Comparison of ENCODE assay signal across 9 cellular contexts in the genomic region with DNA sequence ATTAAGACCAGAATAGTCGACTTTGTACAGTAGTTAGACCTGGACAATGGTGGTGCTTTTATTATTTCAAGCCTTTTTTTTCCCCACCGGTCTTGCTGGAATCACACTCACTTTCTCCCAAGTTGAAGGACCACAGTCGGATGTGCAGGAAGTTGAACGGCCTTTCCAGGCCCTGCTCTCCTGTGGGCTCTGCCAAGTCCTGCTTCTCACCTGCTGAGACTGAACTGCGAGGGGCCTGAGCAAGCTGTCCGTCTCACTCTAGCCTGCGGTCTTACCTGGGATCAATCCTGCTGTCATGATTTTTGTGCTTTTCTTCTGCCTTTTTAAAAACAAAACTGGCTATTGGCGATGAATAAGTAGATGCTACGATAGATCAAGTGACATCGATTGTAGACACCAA. TPM values are rescaled to one million over a fixed set of nuclear protein-coding genes. Genes with fewer than 3 reads are reported as not detected.
A peak's percentile ranks its signal among the peaks of the same experiment; 100 is the strongest.
DNase-seq lines count a peak whose midpoint lies in the region; ATAC-seq, FAIRE-seq and TF ChIP-seq lines count a peak whose summit lies in the region.
"Had no signal": no experiment of that assay in that cellular context is flagged by ENCODE, and none has a peak within 500 bp of the region (broad histone marks: within the 10 kb centered on the region; RNA-seq: fewer than 3 reads in every experiment).

No MANE protein-coding gene starts in this region.

- RAD21 ChIA-PET in GM12878 (lab: Charles Lee; ENCODE audit: unreplicated experiment): no interaction called here

- WGBS in GM12878 (ENCODE audit: insufficient coverage, insufficient replicate concordance, low lambda C conversion rate, missing lambda C conversion rate): 90% methylated on average over 10 of the region's 10 CpGs

- intact Hi-C loops in GM12878 (cut with micrococcal nuclease; ENCODE audit: unreplicated experiment): loop anchor here (5.0 kb wide), 1 partner anchor 49 kb away; a partner anchor contains a TSS

- FAIRE-seq in HTR-8/SVneo (lab: Jason Lieb, UNC) (peak; percentile 38), GM12878 (lab: Jason Lieb, UNC) (no peak)

- no peak for TF ChIP-seq RAD21 in GM12878 (IDR thresholded peaks at IDR 0.05; ENCODE audit: insufficient read depth, low read depth, low read length)

- in situ Hi-C loops in GM12878 (cut with MboI): no loop called here

- peaks cover 40% of the 10 kb centered on the region for H3K36me3 ChIP-seq in BLaER1
- H3K36me3 ChIP-seq in GM12878 (ENCODE audit: control insufficient read depth in 2 of 2, insufficient read depth in 2 of 2, low read length in 1 of 2): peaks cover 0 to 3% of the 10 kb centered on the region in 2 experiments; a peak in 1 of 4 replicates
- no peaks in the 10 kb centered on the region for H3K36me3 ChIP-seq in mucosa of stomach (ENCODE audit: control insufficient read depth, insufficient read depth, low read length)
- H3K36me3 ChIP-seq: sigmoid colon had no signal

- no peaks in the 10 kb centered on the region for H3K27me3 ChIP-seq in BLaER1
- H3K27me3 ChIP-seq in GM12878 (replicated peaks in 1 of 2; ENCODE audit: control insufficient read depth in 2 of 2, insufficient read depth in 2 of 2, low read length in 1 of 2): no peaks in the 10 kb centered on the region
- H3K27me3 ChIP-seq in mucosa of stomach (ENCODE audit: control insufficient read depth, insufficient read depth, low read length): no peaks in the 10 kb centered on the region
- H3K27me3 ChIP-seq: sigmoid colon had no signal

- H3K4me2 ChIP-seq in BLaER1 (peak overlapping the region; percentile 93), GM12878 (ENCODE audit: control insufficient read depth, insufficient read depth) (peak overlapping the region; percentile 94)

- SMC1A ChIA-PET in GM12878 (lab: Charles Lee; ENCODE audit: uncharacterized antibody, unreplicated experiment): no interaction called here

- no peak for TF ChIP-seq EP300 in GM12878 (IDR thresholded peaks at IDR 0.05; ENCODE audit: borderline replicate concordance in 1 of 2, control insufficient read depth in 1 of 2, low read depth in 2 of 2, low read length in 2 of 2)

- TSS peak; percentile 68 for BruUV-seq in GM12878 (replicated peaks; lab: Mats Ljungman, UMichigan)

- H3K4me3 ChIP-seq in BLaER1: peak overlapping the region; percentile 95
- peak overlapping the region; percentile 83 for H3K4me3 ChIP-seq in GM12878
- peak overlapping the region; percentile 14 for H3K4me3 ChIP-seq in mucosa of stomach (ENCODE audit: low read length)

- CTCF ChIA-PET in GM12878 (lab: Yijun Ruan, JAX): interaction anchor here (0.7 kb wide), 1 partner anchor 262 kb away, joined by 3 read pairs; no protein-coding TSS in a partner anchor

- H3K9ac ChIP-seq in BLaER1: peak overlapping the region; percentile 94
- H3K9ac ChIP-seq in GM12878 (ENCODE audit: control insufficient read depth, insufficient read depth, low read length): peak overlapping the region; percentile 68
- H3K9ac ChIP-seq in mucosa of stomach (ENCODE audit: low read length): peak overlapping the region; percentile 65

- TF ChIP-seq POLR2A in GM12878 (IDR thresholded peaks at IDR 0.05; ENCODE audit: low read depth, low read length): no peak

- no peak overlapping the region for H2AFZ ChIP-seq in GM12878 (ENCODE audit: control insufficient read depth, low read depth, low read length)

- no peaks in the 10 kb centered on the region for H3K9me3 ChIP-seq in BLaER1
- no peaks in the 10 kb centered on the region for H3K9me3 ChIP-seq in GM12878 (replicated peaks; ENCODE audit: control insufficient read depth, insufficient read depth, low read length)
- no peaks in the 10 kb centered on the region for H3K9me3 ChIP-seq in mucosa of stomach (ENCODE audit: control insufficient read depth, low read length)
- H3K9me3 ChIP-seq: sigmoid colon had no signal

- peaks cover 28% of the 10 kb centered on the region for H3K4me1 ChIP-seq in BLaER1
- peaks cover 7% of the 10 kb centered on the region for H3K4me1 ChIP-seq in GM12878 (ENCODE audit: control insufficient read depth, insufficient read depth, low read length)
- H3K4me1 ChIP-seq in mucosa of stomach (ENCODE audit: control insufficient read depth, insufficient read depth, low read length): peaks cover 16% of the 10 kb centered on the region

- H4K20me1 ChIP-seq in BLaER1: peaks cover 25% of the 10 kb centered on the region; the same call in 1 of the 2 replicates
- H4K20me1 ChIP-seq in GM12878 (ENCODE audit: control insufficient read depth, insufficient read depth): no peaks in the 10 kb centered on the region

- ATAC-seq in GM12878: no peak

- no peak for TF ChIP-seq CTCF in GM12878 (IDR thresholded peaks at IDR 0.05 in 2 of 3, conservative IDR thresholded peaks at IDR 0.05 in 1 of 3; ENCODE audit: control insufficient read depth in 2 of 3, extremely low read depth in 1 of 3, insufficient read depth in 1 of 3, low read depth in 3 of 3, low read length in 3 of 3)

- H3K27ac ChIP-seq in BLaER1 (no peak overlapping the region), GM12878 (ENCODE audit: control insufficient read depth, insufficient read depth) (no peak overlapping the region)

- DNase-seq in HTR-8/SVneo (ENCODE audit: insufficient read length, low spot score) (no peak), GM12878 (ENCODE audit: low read depth, low spot score) (no peak), glomerular visceral epithelial cell (ENCODE audit: extremely low spot score) (no peak), amniotic stem cell (lab: John Stamatoyannopoulos, UW) (no peak), NCI-H1417 treated with DMSO at 0.1 percent for 48 hours (lab: John Stamatoyannopoulos, UW) (no peak), 8988T (no peak)

- peaks cover 14% of the 10 kb centered on the region for H3K79me2 ChIP-seq in GM12878 (ENCODE audit: control insufficient read depth, insufficient read depth, low read length)

- POLR2A ChIA-PET in GM12878 (lab: Charles Lee): interaction anchor here (1.0 kb wide), 3 partner anchors 17 to 19 kb away, joined by 3 to 5 read pairs (median 4); a partner anchor contains a TSS

RNA-seq across cellular contexts. Expression of a gene that starts 1.3 kb away (rescaled TPM):
- total RNA-seq in GM12878 (2013; cell fraction: nucleolus; rRNA removed): 22.6 and 25.4 TPM in 2 replicates
- total RNA-seq in GM12878 (2014; rRNA removed): 14.6 and 18.8 TPM in 2 replicates
- 16.1 and 17.3 TPM in 2 replicates for total RNA-seq in GM12878 (2014; rRNA removed; fragmentation: Illumina TruSeq; extraction: Trizol)
- 23.6 and 27.9 TPM in 2 replicates for total RNA-seq in GM12878 (2021)
- 14.1 TPM for polyA plus RNA-seq in GM12878 (2011; ENCODE audit: low read depth)
- polyA plus RNA-seq in GM12878 (2011; rRNA removed): 24.0 and 29.7 TPM in 2 replicates
- 44.3 and 48.0 TPM in 2 replicates for polyA plus RNA-seq in GM12878 (2011; cell fraction: cytosol; rRNA removed)
- polyA plus RNA-seq in GM12878 (2011; cell fraction: nucleus; rRNA removed): 17.3 and 20.9 TPM in 2 replicates
- polyA plus RNA-seq in GM12878 (2012): 18.5 and 20.6 TPM in 2 replicates
- polyA plus RNA-seq in GM12878 (2014; fragmentation: Illumina TruSeq; extraction: Trizol): 21.8 and 24.0 TPM in 2 replicates
- polyA plus RNA-seq in GM12878 (2014; fragmentation: Nextera tagmentation; extraction: Ambion mirVana): 1 to 10 TPM; 2.9 to 6.2 TPM
- polyA plus RNA-seq in GM12878 (2014; rRNA removed): 20.4 and 25.9 TPM in 2 replicates
- 10 to 100 TPM; 14.3 to 16.8 TPM for polyA plus RNA-seq in GM12878 (2016; fragmentation: Nextera tagmentation; extraction: Ambion mirVana)
- 59.7 and 62.1 TPM in 2 replicates for polyA minus RNA-seq in GM12878 (2011; rRNA and poly(A)+ RNA removed)
- polyA minus RNA-seq in GM12878 (2011; cell fraction: cytosol; rRNA and poly(A)+ RNA removed): 13.5 and 14.9 TPM in 2 replicates
- 8.7 and 12.3 TPM in 2 replicates for polyA minus RNA-seq in GM12878 (2011; cell fraction: nucleus; rRNA and poly(A)+ RNA removed)

RNA-seq across cellular contexts. Expression of a gene that starts 18.3 kb away (rescaled TPM):
- 28.8 and 31.2 TPM in 2 replicates for total RNA-seq in GM12878 (2013; cell fraction: nucleolus; rRNA removed)
- total RNA-seq in GM12878 (2014; rRNA removed) (32.9 and 37.3 TPM in 2 replicates), GM12878 (2014; rRNA removed; fragmentation: Illumina TruSeq; extraction: Trizol) (10.1 and 11.9 TPM in 2 replicates), GM12878 (2021) (47.7 and 49.1 TPM in 2 replicates)
- 13.8 TPM for polyA plus RNA-seq in GM12878 (2011; ENCODE audit: low read depth)
- polyA plus RNA-seq in GM12878 (2011; rRNA removed) (7.0 and 31.6 TPM in 2 replicates), GM12878 (2014; fragmentation: Illumina TruSeq; extraction: Trizol) (28.0 and 48.2 TPM in 2 replicates), GM12878 (2014; fragmentation: Nextera tagmentation; extraction: Ambion mirVana) (1 to 10 TPM; 2.4 to 5.0 TPM), GM12878 (2014; rRNA removed) (27.3 and 33.1 TPM in 2 replicates), GM12878 (2016; fragmentation: Nextera tagmentation; extraction: Ambion mirVana) (10 to 100 TPM; 53.3 to 55.6 TPM)
- 24.3 and 27.8 TPM in 2 replicates for polyA plus RNA-seq in GM12878 (2011; cell fraction: cytosol; rRNA removed)
- polyA plus RNA-seq in GM12878 (2011; cell fraction: nucleus; rRNA removed): 40.0 and 46.3 TPM in 2 replicates
- 20.9 and 22.6 TPM in 2 replicates for polyA plus RNA-seq in GM12878 (2012)
- polyA minus RNA-seq in GM12878 (2011; rRNA and poly(A)+ RNA removed): 29.4 and 35.0 TPM in 2 replicates
- polyA minus RNA-seq in GM12878 (2011; cell fraction: cytosol; rRNA and poly(A)+ RNA removed): 10.4 and 15.1 TPM in 2 replicates
- polyA minus RNA-seq in GM12878 (2011; cell fraction: nucleus; rRNA and poly(A)+ RNA removed): 25.1 and 40.4 TPM in 2 replicates

RNA-seq across cellular contexts. Expression of a gene that starts 19.1 kb away (rescaled TPM):
- 75.2 and 78.3 TPM in 2 replicates for total RNA-seq in GM12878 (2013; cell fraction: nucleolus; rRNA removed)
- total RNA-seq in GM12878 (2014; rRNA removed) (12.0 and 12.2 TPM in 2 replicates), GM12878 (2014; rRNA removed; fragmentation: Illumina TruSeq; extraction: Trizol) (10.2 and 11.2 TPM in 2 replicates), GM12878 (2021) (43.0 and 48.0 TPM in 2 replicates)
- 7.2 TPM for polyA plus RNA-seq in GM12878 (2011; ENCODE audit: low read depth)
- polyA plus RNA-seq in GM12878 (2011; rRNA removed) (13.0 and 15.4 TPM in 2 replicates), GM12878 (2014; fragmentation: Illumina TruSeq; extraction: Trizol) (13.9 and 15.5 TPM in 2 replicates), GM12878 (2014; fragmentation: Nextera tagmentation; extraction: Ambion mirVana) (1 to 10 TPM; 1.9 to 2.0 TPM), GM12878 (2014; rRNA removed) (13.5 and 16.1 TPM in 2 replicates), GM12878 (2016; fragmentation: Nextera tagmentation; extraction: Ambion mirVana) (10 to 100 TPM; 15.8 to 16.8 TPM)
- polyA plus RNA-seq in GM12878 (2011; cell fraction: cytosol; rRNA removed): 13.6 and 15.0 TPM in 2 replicates
- 15.6 and 16.9 TPM in 2 replicates for polyA plus RNA-seq in GM12878 (2011; cell fraction: nucleus; rRNA removed)
- polyA plus RNA-seq in GM12878 (2012): 18.0 and 24.0 TPM in 2 replicates
- polyA minus RNA-seq in GM12878 (2011; rRNA and poly(A)+ RNA removed): 67.3 and 122 TPM in 2 replicates
- polyA minus RNA-seq in GM12878 (2011; cell fraction: cytosol; rRNA and poly(A)+ RNA removed): 15.9 and 30.5 TPM in 2 replicates
- polyA minus RNA-seq in GM12878 (2011; cell fraction: nucleus; rRNA and poly(A)+ RNA removed): 36.3 and 54.1 TPM in 2 replicates

RNA-seq across cellular contexts. Expression of a gene that starts 48.3 kb away (rescaled TPM):
- total RNA-seq in GM12878 (2013; cell fraction: nucleolus; rRNA removed): 72.1 and 79.7 TPM in 2 replicates
- total RNA-seq in GM12878 (2014; rRNA removed) (40.8 and 53.9 TPM in 2 replicates), GM12878 (2014; rRNA removed; fragmentation: Illumina TruSeq; extraction: Trizol) (59.9 and 65.3 TPM in 2 replicates), GM12878 (2021) (68.2 and 72.0 TPM in 2 replicates)
- 37.5 TPM for polyA plus RNA-seq in GM12878 (2011; ENCODE audit: low read depth)
- polyA plus RNA-seq in GM12878 (2011; rRNA removed) (87.1 and 108 TPM in 2 replicates), GM12878 (2014; fragmentation: Illumina TruSeq; extraction: Trizol) (67.4 and 72.0 TPM in 2 replicates), GM12878 (2014; fragmentation: Nextera tagmentation; extraction: Ambion mirVana) (100 to 1,000 TPM in 1 of 2 experiments, 10 to 100 TPM in 1; 83.4 to 107 TPM), GM12878 (2014; rRNA removed) (67.1 and 79.0 TPM in 2 replicates), GM12878 (2016; fragmentation: Nextera tagmentation; extraction: Ambion mirVana) (10 to 100 TPM; 90.7 to 91.3 TPM)
- polyA plus RNA-seq in GM12878 (2011; cell fraction: cytosol; rRNA removed): 34.3 and 46.0 TPM in 2 replicates
- polyA plus RNA-seq in GM12878 (2011; cell fraction: nucleus; rRNA removed): 47.0 and 56.4 TPM in 2 replicates
- polyA plus RNA-seq in GM12878 (2012): 45.5 and 52.9 TPM in 2 replicates
- polyA minus RNA-seq in GM12878 (2011; rRNA and poly(A)+ RNA removed): 20.7 and 26.4 TPM in 2 replicates
- 13.1 and 18.4 TPM in 2 replicates for polyA minus RNA-seq in GM12878 (2011; cell fraction: cytosol; rRNA and poly(A)+ RNA removed)
- polyA minus RNA-seq in GM12878 (2011; cell fraction: nucleus; rRNA and poly(A)+ RNA removed): 12.3 and 22.7 TPM in 2 replicates

RNA-seq across cellular contexts. Expression of a gene that starts 48.4 kb away (rescaled TPM):
- total RNA-seq in GM12878 (2013; cell fraction: nucleolus; rRNA removed): 24.1 and 26.7 TPM in 2 replicates
- total RNA-seq in GM12878 (2014; rRNA removed) (43.3 and 48.9 TPM in 2 replicates), GM12878 (2014; rRNA removed; fragmentation: Illumina TruSeq; extraction: Trizol) (19.1 and 22.4 TPM in 2 replicates), GM12878 (2021) (25.7 and 26.9 TPM in 2 replicates)
- polyA plus RNA-seq in GM12878 (2011; ENCODE audit: low read depth): 10.6 TPM
- polyA plus RNA-seq in GM12878 (2011; rRNA removed) (30.3 and 34.2 TPM in 2 replicates), GM12878 (2014; fragmentation: Illumina TruSeq; extraction: Trizol) (16.5 and 18.7 TPM in 2 replicates), GM12878 (2014; fragmentation: Nextera tagmentation; extraction: Ambion mirVana) (1 to 10 TPM; 2.3 to 6.0 TPM), GM12878 (2014; rRNA removed) (26.3 and 34.1 TPM in 2 replicates), GM12878 (2016; fragmentation: Nextera tagmentation; extraction: Ambion mirVana) (10 to 100 TPM; 41.0 to 41.8 TPM)
- 32.6 and 34.1 TPM in 2 replicates for polyA plus RNA-seq in GM12878 (2011; cell fraction: cytosol; rRNA removed)
- 18.5 and 23.9 TPM in 2 replicates for polyA plus RNA-seq in GM12878 (2011; cell fraction: nucleus; rRNA removed)
- polyA plus RNA-seq in GM12878 (2012): 18.2 and 19.4 TPM in 2 replicates
- 22.7 and 24.3 TPM in 2 replicates for polyA minus RNA-seq in GM12878 (2011; rRNA and poly(A)+ RNA removed)
- polyA minus RNA-seq in GM12878 (2011; cell fraction: cytosol; rRNA and poly(A)+ RNA removed): 11.4 and 11.9 TPM in 2 replicates
- 18.3 and 31.4 TPM in 2 replicates for polyA minus RNA-seq in GM12878 (2011; cell fraction: nucleus; rRNA and poly(A)+ RNA removed)

Comparison
In these comparisons a context has a peak if more than half of its experiments do, and no peak if none do; other contexts are left out.
1. H3K4me3 ChIP-seq: peak in every context shown above with its lines; median percentile 95 in BLaER1; 83 in GM12878; 14 in mucosa of stomach.